Comparison of ENCODE assay signal across 8 cellular contexts in genomic region chr2:100924520-100925451, GRCh38.
DNase-seq lines count a peak whose midpoint lies in the region; ATAC-seq and TF ChIP-seq lines count a peak whose summit lies in the region.

No MANE protein-coding gene starts in this region.

- H3K4me3 Mint-ChIP-seq in H9: no peak overlapping the region

- H3K79me2 ChIP-seq in H9 (ENCODE audit: insufficient read depth, low read length): no peaks in the 10 kb centered on the region

- H3K23me2 ChIP-seq in H9 (ENCODE audit: insufficient read length, low read depth, low read length, poor library complexity, severe bottlenecking): no peaks in the 10 kb centered on the region

- no peak overlapping the region for H4K8ac ChIP-seq in H9 (replicated peaks; ENCODE audit: insufficient read length, low read depth, low read length)

- no peak overlapping the region for H4K91ac ChIP-seq in H9 (ENCODE audit: insufficient read length, low read depth, low read length)

- no peak overlapping the region for H3T11ph ChIP-seq in H9 (ENCODE audit: low read length)

- no peaks in the 10 kb centered on the region for H4K20me1 ChIP-seq in H9 (ENCODE audit: control insufficient read depth, insufficient read depth, insufficient read length)

- no peak overlapping the region for H3K4ac ChIP-seq in H9 (ENCODE audit: low read depth, low read length)

- H3K23ac ChIP-seq in H9 (ENCODE audit: insufficient read length, low read depth, low read length): no peak overlapping the region

- no peak overlapping the region for H2BK20ac ChIP-seq in H9 (ENCODE audit: low read depth, low read length, poor library complexity, severe bottlenecking)

- H3K9ac ChIP-seq in H9 (ENCODE audit: extremely low read depth, insufficient read length, low read length) (no peak overlapping the region), rectal smooth muscle tissue (ENCODE audit: low read length) (no peak overlapping the region)

- no peak overlapping the region for H2BK5ac ChIP-seq in H9 (ENCODE audit: insufficient read length, low read length)

- H3K56ac ChIP-seq in H9 (ENCODE audit: insufficient read length, low read depth, low read length): no peak overlapping the region

- H3K79me1 ChIP-seq in H9 (ENCODE audit: insufficient read depth, low read depth, low read length, poor library complexity, severe bottlenecking): no peaks in the 10 kb centered on the region

- H3K9me3 Mint-ChIP-seq in H9: no peaks in the 10 kb centered on the region

- H3K9me3 ChIP-seq in H9 (ENCODE audit: control insufficient read depth, low read depth, low read length): no peaks in the 10 kb centered on the region

- no peaks in the 10 kb centered on the region for H3K4me1 Mint-ChIP-seq in H9

- H3K36me3 ChIP-seq in rectal smooth muscle tissue (ENCODE audit: control insufficient read depth, insufficient read depth, low read length): no peaks in the 10 kb centered on the region

- H2BK120ac ChIP-seq in H9 (ENCODE audit: low read depth, low read length, poor library complexity, severe bottlenecking): no peak overlapping the region

- ATAC-seq in GM21447 (IDR thresholded peaks at IDR 0.05; ENCODE audit: unreplicated experiment) (no peak), HG02763 (IDR thresholded peaks at IDR 0.05; ENCODE audit: unreplicated experiment) (no peak)

- no peak overlapping the region for H3K27ac Mint-ChIP-seq in H9

- H3K4me3 ChIP-seq in fibroblast of mammary gland (ENCODE audit: control insufficient read depth, low read depth, low read length) (peak overlapping the region; percentile 30), rectal smooth muscle tissue (ENCODE audit: low read length) (peak overlapping the region; percentile 44)

- no peak overlapping the region for H3K18ac ChIP-seq in H9 (ENCODE audit: insufficient read length, low read depth, low read length)

- no peak overlapping the region for H3K4me2 ChIP-seq in H9 (ENCODE audit: insufficient read depth, insufficient read length, low read length)

- H3K36me3 Mint-ChIP-seq in H9 (ENCODE audit: insufficient read depth in 1 of 3, low read depth in 3 of 3): no peaks in the 10 kb centered on the region

- no peak overlapping the region for H2AFZ ChIP-seq in H9 (ENCODE audit: low read length)

- WGBS in H9 (ENCODE audit: extremely low coverage, insufficient read length, low lambda C conversion rate): no CpG with 5 or more reads among the region's 21 CpGs

- no peak overlapping the region for H3K27ac ChIP-seq in H9 (ENCODE audit: insufficient read length, low read depth, low read length)
- peak overlapping the region; percentile 62 for H3K27ac ChIP-seq in rectal smooth muscle tissue (ENCODE audit: low read depth, low read length)

- DNase-seq in EH (ENCODE audit: low read depth): peak; percentile 71
- peak; percentile 8 for DNase-seq in H9
- peak; percentile 11 to 25 for DNase-seq in activated CD4-positive, alpha-beta T cell treated with anti-CD3 and anti-CD28 coated beads, Interleukin-2, amount 50 U/mL, for 4 hours
- peak; percentile 80 for DNase-seq in fibroblast of mammary gland (ENCODE audit: low read depth)
- no peak for DNase-seq in 8988T

- no peak overlapping the region for H4K5ac ChIP-seq in H9 (ENCODE audit: insufficient read length, low read depth, low read length)

- H3K4me1 ChIP-seq in H9 (ENCODE audit: insufficient read depth, low read length): no peaks in the 10 kb centered on the region
- H3K4me1 ChIP-seq in rectal smooth muscle tissue (ENCODE audit: control insufficient read depth, insufficient read depth, low read length): peaks cover 3% of the 10 kb centered on the region

- H2BK12ac ChIP-seq in H9 (ENCODE audit: insufficient read length, low read depth, low read length): no peak overlapping the region

- H2AK5ac ChIP-seq in H9 (ENCODE audit: insufficient read length, low read length): no peak overlapping the region

- TF ChIP-seq CTCF in H9 (conservative IDR thresholded peaks at IDR 0.05) (no peak), fibroblast of mammary gland (conservative IDR thresholded peaks at IDR 0.05; ENCODE audit: control insufficient read depth, insufficient read depth, low read depth, low read length) (no peak)

- no peak overlapping the region for H2BK15ac ChIP-seq in H9 (ENCODE audit: low read depth, low read length)

- H3K27me3 ChIP-seq in H9 (ENCODE audit: insufficient read depth, low read length) (no peaks in the 10 kb centered on the region), rectal smooth muscle tissue (ENCODE audit: control insufficient read depth, insufficient read depth, low read length) (no peaks in the 10 kb centered on the region)

- H3K14ac ChIP-seq in H9 (ENCODE audit: insufficient read depth, low read length): no peak overlapping the region

- H3K27me3 Mint-ChIP-seq in H9 (ENCODE audit: low read depth): peaks cover 2% of the 10 kb centered on the region; the same call in 1 of the 2 replicates
